24 cellular contexts compared by ENCODE assay signal in genomic region chr1:7624791-7625355, GRCh38.
"Had no signal": no experiment of that assay in that cellular context is flagged by ENCODE, and none has a peak within 500 bp of the region (broad histone marks: within the 10 kb centered on the region; RNA-seq: fewer than 3 reads in every experiment).

No MANE protein-coding gene starts in this region.

- H3K27ac ChIP-seq: ovary, psoas muscle, suprapubic skin, transverse colon, vagina had no signal

- H3K36me3 ChIP-seq: ovary, suprapubic skin, transverse colon, vagina had no signal

- H3K4me1 Mint-ChIP-seq: immature natural killer cell; memory B cell; natural killer cell; stimulated activated naive CD8-positive, alpha-beta T cell treated with anti-CD3 and anti-CD28 coated beads, Interleukin-15, amount 100 ng/mL, for 72 hours had no signal

- DNase-seq: cortex of kidney; effector memory CD8-positive, alpha-beta T cell; immature natural killer cell; islet precursor cell; left ventricle myocardium superior; natural killer cell; occipital lobe; right cardiac atrium; small intestine; stimulated activated CD4-positive, alpha-beta T cell treated with anti-CD3 and anti-CD28 coated beads, Interleukin-12 subunit alpha, Interleukin-12 subunit beta, amount 100 ng/mL, for 4 hours; stimulated activated CD4-positive, alpha-beta T cell treated with anti-CD3 and anti-CD28 coated beads, Interleukin-1b, Interleukin-23, amount 100 ng/mL, for 48 hours; stimulated activated CD4-positive, alpha-beta T cell treated with anti-CD3 and anti-CD28 coated beads, Interleukin-4, amount 100 ng/mL, for 1 hour; stimulated activated CD8-positive, alpha-beta memory T cell treated with anti-CD3 and anti-CD28 coated beads, Interleukin-4, amount 100 ng/mL, for 48 hours; stimulated activated naive CD4-positive, alpha-beta T cell; stimulated activated naive CD8-positive, alpha-beta T cell treated with anti-CD3 and anti-CD28 coated beads, Interleukin-15, amount 100 ng/mL, for 72 hours; transverse colon had no signal

- H3K9me3 Mint-ChIP-seq: effector memory CD8-positive, alpha-beta T cell; immature natural killer cell; memory B cell; natural killer cell; stimulated activated naive CD8-positive, alpha-beta T cell treated with anti-CD3 and anti-CD28 coated beads, Interleukin-15, amount 100 ng/mL, for 72 hours had no signal

- H3K4me1 ChIP-seq: psoas muscle, suprapubic skin, transverse colon, vagina had no signal

- H3K4me3 Mint-ChIP-seq: effector memory CD8-positive, alpha-beta T cell; immature natural killer cell; memory B cell; natural killer cell; stimulated activated naive CD8-positive, alpha-beta T cell treated with anti-CD3 and anti-CD28 coated beads, Interleukin-15, amount 100 ng/mL, for 72 hours had no signal

- FAIRE-seq: endometrium, frontal cortex, small intestine had no signal

- H3K9me3 ChIP-seq: ovary, psoas muscle, suprapubic skin, transverse colon, vagina had no signal

- ATAC-seq: effector memory CD8-positive, alpha-beta T cell; left ventricle myocardium superior; natural killer cell; psoas muscle; right cardiac atrium; stimulated activated naive CD8-positive, alpha-beta T cell treated with anti-CD3 and anti-CD28 coated beads, Interleukin-15, amount 100 ng/mL, for 72 hours had no signal

- H3K27me3 ChIP-seq: ovary, vagina had no signal

- H3K27ac Mint-ChIP-seq: effector memory CD8-positive, alpha-beta T cell; immature natural killer cell; memory B cell; natural killer cell had no signal

- H3K36me3 Mint-ChIP-seq: immature natural killer cell, memory B cell, natural killer cell had no signal

- H3K4me3 ChIP-seq: lung, ovary, psoas muscle, suprapubic skin, transverse colon, vagina had no signal
